ENCODE assay signal across 8 cellular contexts in the genomic region with DNA sequence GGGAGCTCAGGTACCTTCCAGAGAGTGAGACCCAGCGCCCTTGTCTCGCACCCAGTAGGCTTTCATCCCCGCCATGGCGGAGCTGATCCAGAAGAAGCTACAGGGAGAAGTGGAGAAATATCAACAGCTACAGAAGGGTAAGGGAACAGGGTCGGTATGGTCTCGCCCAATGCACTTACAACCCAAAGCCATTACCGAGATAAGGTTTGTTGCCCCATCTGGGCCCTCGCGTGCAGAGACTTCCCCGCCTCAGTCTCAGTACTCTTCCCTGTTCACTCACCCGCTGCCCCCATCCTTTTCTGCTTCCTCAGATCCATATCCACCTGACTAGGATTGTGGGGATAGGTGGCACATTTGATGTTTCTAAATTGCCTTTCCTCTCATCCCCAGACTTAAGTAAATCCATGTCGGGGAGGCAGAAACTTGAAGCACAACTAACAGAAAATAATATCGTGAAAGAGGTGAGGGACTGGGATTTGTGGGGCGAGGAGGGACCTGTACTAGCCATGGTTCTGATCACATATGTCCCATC. TPM values are rescaled to one million over a fixed set of nuclear protein-coding genes. Genes with fewer than 3 reads are reported as not detected.
DNase-seq lines count a peak whose midpoint lies in the region; ATAC-seq and TF ChIP-seq lines count a peak whose summit lies in the region.

No MANE protein-coding gene starts in this region.

- peaks cover 4 to 25% (median 22%) of the 10 kb centered on the region in 4 donors for H3K4me1 ChIP-seq in tibial artery

- no peak for DNase-seq in CD4-positive, alpha-beta T cell
- DNase-seq in kidney epithelial cell (ENCODE audit: low read depth) (no peak), tibial artery (no peak), GM10248 (ENCODE audit: extremely low spot score) (no peak), AML-193 (lab: John Stamatoyannopoulos, UW) (no peak), NCI-H1930 (lab: John Stamatoyannopoulos, UW) (no peak)

- POLR2A ChIA-PET in CD4-positive, alpha-beta T cell (lab: Charles Lee): interaction anchor here (0.9 to 5.0 kb wide), 16 partner anchors 9 to 318 kb away, joined by 3 to 105 read pairs (median 10); partner anchors contain the start of genes B3GALT4, CUTA, RGL2 and RPS18
- POLR2A ChIA-PET in GM10248 (lab: Yijun Ruan, JAX): interaction anchor here (0.8 to 1.6 kb wide), 4 partner anchors 10 to 22 kb away, joined by 4 to 17 read pairs (median 9); partner anchors contain the start of genes B3GALT4, RGL2, RPS18 and VPS52

- H3K9me3 Mint-ChIP-seq in CD4-positive, alpha-beta T cell: no peaks in the 10 kb centered on the region
- no peaks in the 10 kb centered on the region for H3K9me3 Mint-ChIP-seq in activated naive CD8-positive, alpha-beta T cell (ENCODE audit: low read depth)

- H3K27me3 Mint-ChIP-seq in CD4-positive, alpha-beta T cell: no peaks in the 10 kb centered on the region
- no peaks in the 10 kb centered on the region for H3K27me3 Mint-ChIP-seq in activated naive CD8-positive, alpha-beta T cell

- TF ChIP-seq CTCF in CD4-positive, alpha-beta T cell (IDR thresholded peaks at IDR 0.05): no peak
- no peak for TF ChIP-seq CTCF in kidney epithelial cell (IDR thresholded peaks at IDR 0.05; ENCODE audit: insufficient read depth, low read length, poor library complexity, severe bottlenecking)
- TF ChIP-seq CTCF in tibial artery (IDR thresholded peaks at IDR 0.05): no peak
- TF ChIP-seq CTCF in GM10248 (IDR thresholded peaks at IDR 0.05; ENCODE audit: control extremely low read depth, extremely low read depth, low read depth, missing control alignments): no peak

- H3K27ac Mint-ChIP-seq in CD4-positive, alpha-beta T cell: peak overlapping the region; percentile 83
- H3K27ac Mint-ChIP-seq in activated naive CD8-positive, alpha-beta T cell: peak overlapping the region; percentile 91

- peak overlapping the region; percentile 71 for H3K27ac ChIP-seq in CD4-positive, alpha-beta T cell (ENCODE audit: low read depth, low read length)
- H3K27ac ChIP-seq in tibial artery: peak overlapping the region; percentile 69 to 81

- intact Hi-C loops in CD4-positive, alpha-beta T cell (cut with DNase I, micrococcal nuclease): loop anchor here (1.0 to 10.0 kb wide), 5 partner anchors 8 to 1425 kb away; partner anchors contain the start of genes VPS52 (in 2 of the 2), B3GALT4 (in 1 of the 2), NEU1 (in 1 of the 2) and RGL2 (in 1 of the 2)
- intact Hi-C loops in tibial artery (cut with DNase I; ENCODE audit: low total_unique reads): loop anchor here (10.0 kb wide), 1 partner anchor 125 kb away; the partner anchor contains the start of genes CUTA and PHF1

- peak overlapping the region; percentile 97 for H3K4me3 Mint-ChIP-seq in CD4-positive, alpha-beta T cell
- peak overlapping the region; percentile 99 for H3K4me3 Mint-ChIP-seq in activated naive CD8-positive, alpha-beta T cell

- peaks cover 75% of the 10 kb centered on the region for H3K36me3 Mint-ChIP-seq in CD4-positive, alpha-beta T cell (ENCODE audit: low read depth)
- peaks cover 6% of the 10 kb centered on the region for H3K36me3 Mint-ChIP-seq in activated naive CD8-positive, alpha-beta T cell

- H3K27me3 ChIP-seq in CD4-positive, alpha-beta T cell (ENCODE audit: control insufficient read depth, insufficient read depth, low read length): no peaks in the 10 kb centered on the region
- H3K27me3 ChIP-seq in kidney epithelial cell (ENCODE audit: control insufficient read depth, insufficient read depth, low read length): no peaks in the 10 kb centered on the region
- H3K27me3 ChIP-seq in tibial artery: no peaks in the 10 kb centered on the region

- peak overlapping the region; percentile 83 for H3K4me3 ChIP-seq in kidney epithelial cell (ENCODE audit: low read depth, low read length)
- peak overlapping the region; percentile 73 to 79 for H3K4me3 ChIP-seq in tibial artery

- CTCF ChIA-PET in CD4-positive, alpha-beta T cell (lab: Charles Lee): interaction anchor here (1.9 to 2.1 kb wide), 2 partner anchors 13 to 19 kb away, joined by 8 to 14 read pairs; partner anchors contain the start of genes B3GALT4, RPS18 and VPS52
- CTCF ChIA-PET in GM10248 (lab: Yijun Ruan, JAX): interaction anchor here (1.2 to 4.1 kb wide), 7 partner anchors 9 to 411 kb away, joined by 3 to 37 read pairs (median 3); partner anchors contain the start of gene B3GALT4

- peaks cover 1% of the 10 kb centered on the region for H3K36me3 ChIP-seq in kidney epithelial cell (ENCODE audit: control insufficient read depth, insufficient read depth, low read length)
- H3K36me3 ChIP-seq in tibial artery: peaks cover 34 to 67% (median 54%) of the 10 kb centered on the region in 3 donors

- no peak for ATAC-seq in CD4-positive, alpha-beta T cell (ENCODE audit: poor library complexity)
- peak; percentile 14 for ATAC-seq in HG02759 (IDR thresholded peaks at IDR 0.05; ENCODE audit: unreplicated experiment)

- H3K4me1 Mint-ChIP-seq in CD4-positive, alpha-beta T cell (ENCODE audit: low read depth): peaks cover 45% of the 10 kb centered on the region
- peaks cover 37% of the 10 kb centered on the region for H3K4me1 Mint-ChIP-seq in activated naive CD8-positive, alpha-beta T cell (ENCODE audit: low read depth)

- H3K9me3 ChIP-seq in CD4-positive, alpha-beta T cell (ENCODE audit: control insufficient read depth, low read length): no peaks in the 10 kb centered on the region
- H3K9me3 ChIP-seq in tibial artery: no peaks in the 10 kb centered on the region

RNA-seq across cellular contexts. Expression of gene PFDN6, which starts 0.4 kb away (rescaled TPM):
- 10 to 100 TPM in 1 of 2 experiments, 1 to 10 TPM in 1; 9.7 to 11.7 TPM for total RNA-seq in CD4-positive, alpha-beta T cell
- total RNA-seq in kidney epithelial cell: 42.9 and 51.4 TPM in 2 replicates

RNA-seq across cellular contexts. Expression of gene WDR46, which starts 0.8 kb away (rescaled TPM):
- total RNA-seq in CD4-positive, alpha-beta T cell: 10 to 100 TPM; 13.6 to 15.8 TPM
- total RNA-seq in kidney epithelial cell: 53.2 and 70.5 TPM in 2 replicates

RNA-seq across cellular contexts. Expression of gene RGL2, which starts 8.9 kb away (rescaled TPM):
- total RNA-seq in CD4-positive, alpha-beta T cell: 10 to 100 TPM; 39.2 to 39.4 TPM
- total RNA-seq in kidney epithelial cell: 42.3 and 45.5 TPM in 2 replicates

RNA-seq across cellular contexts. Expression of gene B3GALT4, which starts 12.9 kb away (rescaled TPM):
- 10 to 100 TPM; 11.1 to 12.7 TPM for total RNA-seq in CD4-positive, alpha-beta T cell
- 1.4 and 2.5 TPM in 2 replicates for total RNA-seq in kidney epithelial cell

RNA-seq across cellular contexts. Expression of gene RPS18, which starts 18.0 kb away (rescaled TPM):
- 1,000 to 10,000 TPM; 5,159 to 5,309 TPM for total RNA-seq in CD4-positive, alpha-beta T cell
- 6,267 and 7,360 TPM in 2 replicates for total RNA-seq in kidney epithelial cell
